In genomic region chr21:35906587-35906986, GRCh38 we compare ENCODE assay signal across 1 cellular context.
TF ChIP-seq lines count a peak whose summit lies in the region.

No MANE protein-coding gene starts in this region.

TF ChIP-seq in GM23338, 12 proteins besides CTCF, POLR2A, EP300 and RAD21 (continued from another document):
- TF ChIP-seq ETS1 (IDR thresholded peaks at IDR 0.05) (no peak), POLR2AphosphoS5 (IDR thresholded peaks at IDR 0.05; ENCODE audit: low read depth) (no peak), JUNB (IDR thresholded peaks at IDR 0.05; ENCODE audit: unreplicated experiment) (no peak), EZH2 (IDR thresholded peaks at IDR 0.05; ENCODE audit: low read depth, unreplicated experiment) (no peak), CREB1 (CRISPR knock-in tag; IDR thresholded peaks at IDR 0.05; ENCODE audit: low read depth) (no peak), NANOG (IDR thresholded peaks at IDR 0.05; ENCODE audit: borderline replicate concordance) (no peak), ZNF331 (CRISPR knock-in tag; IDR thresholded peaks at IDR 0.05; ENCODE audit: low read depth) (no peak), EZH2phosphoT487 (IDR thresholded peaks at IDR 0.05; ENCODE audit: unreplicated experiment) (no peak), ZNF114 (CRISPR knock-in tag; IDR thresholded peaks at IDR 0.05) (no peak)
- TF ChIP-seq, protein P1, sequence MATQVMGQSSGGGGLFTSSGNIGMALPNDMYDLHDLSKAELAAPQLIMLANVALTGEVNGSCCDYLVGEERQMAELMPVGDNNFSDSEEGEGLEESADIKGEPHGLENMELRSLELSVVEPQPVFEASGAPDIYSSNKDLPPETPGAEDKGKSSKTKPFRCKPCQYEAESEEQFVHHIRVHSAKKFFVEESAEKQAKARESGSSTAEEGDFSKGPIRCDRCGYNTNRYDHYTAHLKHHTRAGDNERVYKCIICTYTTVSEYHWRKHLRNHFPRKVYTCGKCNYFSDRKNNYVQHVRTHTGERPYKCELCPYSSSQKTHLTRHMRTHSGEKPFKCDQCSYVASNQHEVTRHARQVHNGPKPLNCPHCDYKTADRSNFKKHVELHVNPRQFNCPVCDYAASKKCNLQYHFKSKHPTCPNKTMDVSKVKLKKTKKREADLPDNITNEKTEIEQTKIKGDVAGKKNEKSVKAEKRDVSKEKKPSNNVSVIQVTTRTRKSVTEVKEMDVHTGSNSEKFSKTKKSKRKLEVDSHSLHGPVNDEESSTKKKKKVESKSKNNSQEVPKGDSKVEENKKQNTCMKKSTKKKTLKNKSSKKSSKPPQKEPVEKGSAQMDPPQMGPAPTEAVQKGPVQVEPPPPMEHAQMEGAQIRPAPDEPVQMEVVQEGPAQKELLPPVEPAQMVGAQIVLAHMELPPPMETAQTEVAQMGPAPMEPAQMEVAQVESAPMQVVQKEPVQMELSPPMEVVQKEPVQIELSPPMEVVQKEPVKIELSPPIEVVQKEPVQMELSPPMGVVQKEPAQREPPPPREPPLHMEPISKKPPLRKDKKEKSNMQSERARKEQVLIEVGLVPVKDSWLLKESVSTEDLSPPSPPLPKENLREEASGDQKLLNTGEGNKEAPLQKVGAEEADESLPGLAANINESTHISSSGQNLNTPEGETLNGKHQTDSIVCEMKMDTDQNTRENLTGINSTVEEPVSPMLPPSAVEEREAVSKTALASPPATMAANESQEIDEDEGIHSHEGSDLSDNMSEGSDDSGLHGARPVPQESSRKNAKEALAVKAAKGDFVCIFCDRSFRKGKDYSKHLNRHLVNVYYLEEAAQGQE (IDR thresholded peaks at IDR 0.05; ENCODE audit: unreplicated experiment): no peak
TF ChIP-seq in GM23338: peak in this region for 0.
